ENCODE assay signal across 21 cellular contexts in genomic region chr13:19646062-19646461, GRCh38. TPM values are rescaled to one million over a fixed set of nuclear protein-coding genes. Genes with fewer than 3 reads are reported as not detected.
A peak's percentile ranks its signal among the peaks of the same experiment; 100 is the strongest.
DNase-seq lines count a peak whose midpoint lies in the region; ATAC-seq, FAIRE-seq and TF ChIP-seq lines count a peak whose summit lies in the region.
"Had no signal": no experiment of that assay in that cellular context is flagged by ENCODE, and none has a peak within 500 bp of the region (broad histone marks: within the 10 kb centered on the region; RNA-seq: fewer than 3 reads in every experiment).

No MANE protein-coding gene starts in this region.

- H3K9me3 ChIP-seq in IMR-90 (ENCODE audit: control insufficient read depth, insufficient read depth, low read length) (no peaks in the 10 kb centered on the region), osteoblast (ENCODE audit: low read depth, low read length) (no peaks in the 10 kb centered on the region)
- H3K9me3 ChIP-seq: BLaER1 had no signal

- H3K9me1 ChIP-seq in IMR-90 (ENCODE audit: insufficient read depth, low read length): peaks cover 2% of the 10 kb centered on the region; the same call in 1 of the 2 replicates

- no peak overlapping the region for H3K4ac ChIP-seq in IMR-90 (ENCODE audit: low read depth, low read length)

- in situ Hi-C loops in IMR-90 (cut with MboI; ENCODE audit: low sequenced_read_pairs): loop anchor here (25.0 kb wide), 1 partner anchor 516 kb away; the partner anchor contains the start of gene GJA3

- no peak overlapping the region for H3K9ac ChIP-seq in IMR-90 (ENCODE audit: low read depth, low read length)
- H3K9ac ChIP-seq: BLaER1 had no signal

- no peak overlapping the region for H3K4me3 Mint-ChIP-seq in activated naive CD8-positive, alpha-beta T cell
- no peak overlapping the region for H3K4me3 Mint-ChIP-seq in activated naive CD8-positive, alpha-beta T cell treated with anti-CD3 and anti-CD28 coated beads for 36 hours
- H3K4me3 Mint-ChIP-seq in stimulated activated naive B cell treated with anti-CD40 and anti-IgM and Interleukin-4, amounts not matched to agents 10 μg/mL and 1 μg/mL and 100 μg/mL, for 72 hours: no peak overlapping the region

- peaks cover 10% of the 10 kb centered on the region for H3K36me3 Mint-ChIP-seq in activated naive CD8-positive, alpha-beta T cell
- H3K36me3 Mint-ChIP-seq in activated naive CD8-positive, alpha-beta T cell treated with anti-CD3 and anti-CD28 coated beads for 36 hours: peaks cover 33% of the 10 kb centered on the region
- H3K36me3 Mint-ChIP-seq in stimulated activated naive B cell treated with anti-CD40 and anti-IgM and Interleukin-4, amounts not matched to agents 10 μg/mL and 1 μg/mL and 100 μg/mL, for 72 hours: peaks cover 45 to 53% of the 10 kb centered on the region in 2 donors

- H2BK5ac ChIP-seq in IMR-90 (ENCODE audit: low read depth, low read length, poor library complexity, severe bottlenecking): no peak overlapping the region

- WGBS in IMR-90 (ENCODE audit: extremely low coverage in 2 of 2, insufficient read length in 1 of 2), 2 experiments: no CpG with 5 or more reads among the region's 4 CpGs

- no peak for TF ChIP-seq RAD21 in IMR-90 (IDR thresholded peaks at IDR 0.05; ENCODE audit: low read length)

- H3K9me3 Mint-ChIP-seq in activated naive CD8-positive, alpha-beta T cell (ENCODE audit: low read depth): no peaks in the 10 kb centered on the region
- no peaks in the 10 kb centered on the region for H3K9me3 Mint-ChIP-seq in activated naive CD8-positive, alpha-beta T cell treated with anti-CD3 and anti-CD28 coated beads for 36 hours
- H3K9me3 Mint-ChIP-seq in stimulated activated naive B cell treated with anti-CD40 and anti-IgM and Interleukin-4, amounts not matched to agents 10 μg/mL and 1 μg/mL and 100 μg/mL, for 72 hours: no peaks in the 10 kb centered on the region

- H2BK15ac ChIP-seq in IMR-90 (ENCODE audit: low read depth, low read length): no peak overlapping the region

- H3K23ac ChIP-seq in IMR-90 (ENCODE audit: low read depth, low read length): no peak overlapping the region

- no peak for TF ChIP-seq POLR2A in IMR-90 (IDR thresholded peaks at IDR 0.05; ENCODE audit: low read depth, low read length)

- intact Hi-C loops in IMR-90 (cut with micrococcal nuclease): no loop called here

- no peak overlapping the region for H3K4me2 ChIP-seq in IMR-90 (ENCODE audit: low read depth, low read length)
- no peak overlapping the region for H3K4me2 ChIP-seq in osteoblast (ENCODE audit: insufficient read depth, low read length)
- H3K4me2 ChIP-seq: BLaER1 had no signal

- H3K27me3 ChIP-seq in IMR-90 (ENCODE audit: control insufficient read depth, insufficient read depth, low read length) (no peaks in the 10 kb centered on the region), osteoblast (ENCODE audit: insufficient read depth, low read length) (no peaks in the 10 kb centered on the region)
- H3K27me3 ChIP-seq: BLaER1 had no signal

- H3K79me2 ChIP-seq in osteoblast (ENCODE audit: insufficient read depth, low read length): peaks cover 30% of the 10 kb centered on the region

- dilution Hi-C loops in IMR-90 (cut with HindIII; ENCODE audit: low sequenced_read_pairs, unreplicated experiment): no loop called here

- H4K5ac ChIP-seq in IMR-90 (ENCODE audit: low read depth, low read length): no peak overlapping the region

- TF ChIP-seq CTCF in IMR-90 (conservative IDR thresholded peaks at IDR 0.05; ENCODE audit: low read depth, low read length): no peak
- no peak for TF ChIP-seq CTCF in osteoblast (IDR thresholded peaks at IDR 0.05; ENCODE audit: extremely low read depth, low read depth, low read length)

- H4K20me1 ChIP-seq in IMR-90 (ENCODE audit: insufficient read depth, low read length) (peaks cover 7% of the 10 kb centered on the region; the same call in 1 of the 2 replicates), osteoblast (ENCODE audit: insufficient read depth, low read length) (peaks cover 3% of the 10 kb centered on the region)

- H3K4me1 ChIP-seq in IMR-90 (ENCODE audit: control insufficient read depth, insufficient read depth, low read length): 0 out of 2 replicates have a peak, but pooled peaks cover 2% of the 10 kb centered on the region
- H3K4me1 ChIP-seq in osteoblast (ENCODE audit: insufficient read depth, low read length): no peaks in the 10 kb centered on the region
- H3K4me1 ChIP-seq: BLaER1 had no signal

- no peak overlapping the region for H2AK5ac ChIP-seq in IMR-90 (ENCODE audit: low read depth, low read length)

- no peak overlapping the region for H3K14ac ChIP-seq in IMR-90 (replicated peaks; ENCODE audit: low read depth, low read length)

- FAIRE-seq in islet of Langerhans (lab: Jason Lieb, UNC): peak; percentile 36
- FAIRE-seq: A204.1, G401.6 had no signal

- no peak for DNase-seq in activated naive CD8-positive, alpha-beta T cell treated with anti-CD3 and anti-CD28 coated beads for 36 hours
- DNase-seq in IMR-90 (no peak), osteoblast (ENCODE audit: insufficient read length, low spot score, missing footprints) (no peak), DMS53 treated with DMSO at 0.1 percent for 48 hours (lab: John Stamatoyannopoulos, UW; ENCODE audit: unreplicated experiment) (no peak), NAMALWA (ENCODE audit: low spot score) (no peak)
- DNase-seq in stimulated activated naive B cell treated with anti-CD40 and anti-IgM and Interleukin-4, amounts not matched to agents 10 μg/mL and 1 μg/mL and 100 μg/mL, for 72 hours: no peak
- DNase-seq: KG1, NCI-H1417 treated with DMSO at 0.1 percent for 48 hours, NCI-H187 treated with DMSO at 0.1 percent for 48 hours, NCI-H226, NCI-H524, PC-3, RPMI8226, SHP77 treated with DMSO at 0.1 percent for 48 hours had no signal

- H3K18ac ChIP-seq in IMR-90 (ENCODE audit: low read depth, low read length): no peak overlapping the region

- H3K27me3 Mint-ChIP-seq in activated naive CD8-positive, alpha-beta T cell: no peaks in the 10 kb centered on the region
- H3K27me3 Mint-ChIP-seq in activated naive CD8-positive, alpha-beta T cell treated with anti-CD3 and anti-CD28 coated beads for 36 hours: no peaks in the 10 kb centered on the region
- H3K27me3 Mint-ChIP-seq in stimulated activated naive B cell treated with anti-CD40 and anti-IgM and Interleukin-4, amounts not matched to agents 10 μg/mL and 1 μg/mL and 100 μg/mL, for 72 hours: no peaks in the 10 kb centered on the region

- no peak overlapping the region for H4K91ac ChIP-seq in IMR-90 (ENCODE audit: insufficient read depth, low read depth, low read length)

- no peak overlapping the region for H2BK20ac ChIP-seq in IMR-90 (ENCODE audit: low read depth, low read length)

- peaks cover 17 to 35% of the 10 kb centered on the region in 2 experiments for H3K79me1 ChIP-seq in IMR-90 (ENCODE audit: low read depth in 1 of 2, low read length in 2 of 2)

- H3K4me1 Mint-ChIP-seq in activated naive CD8-positive, alpha-beta T cell (ENCODE audit: low read depth): peaks cover 26% of the 10 kb centered on the region
- peaks cover 14% of the 10 kb centered on the region for H3K4me1 Mint-ChIP-seq in activated naive CD8-positive, alpha-beta T cell treated with anti-CD3 and anti-CD28 coated beads for 36 hours
- peaks cover 2 to 6% of the 10 kb centered on the region in 2 donors for H3K4me1 Mint-ChIP-seq in stimulated activated naive B cell treated with anti-CD40 and anti-IgM and Interleukin-4, amounts not matched to agents 10 μg/mL and 1 μg/mL and 100 μg/mL, for 72 hours

- BruUV-seq in IMR-90 (replicated peaks; lab: Mats Ljungman, UMichigan): no TSS peak

- no peak overlapping the region for H2AFZ ChIP-seq in IMR-90 (replicated peaks; ENCODE audit: low read length, poor library complexity)
- no peak overlapping the region for H2AFZ ChIP-seq in osteoblast (ENCODE audit: low read length)

- peak overlapping the region; percentile 65 for H3K27ac Mint-ChIP-seq in activated naive CD8-positive, alpha-beta T cell
- no peak overlapping the region for H3K27ac Mint-ChIP-seq in activated naive CD8-positive, alpha-beta T cell treated with anti-CD3 and anti-CD28 coated beads for 36 hours
- peak overlapping the region; percentile 52 for H3K27ac Mint-ChIP-seq in stimulated activated naive B cell treated with anti-CD40 and anti-IgM and Interleukin-4, amounts not matched to agents 10 μg/mL and 1 μg/mL and 100 μg/mL, for 72 hours

- H3K4me3 ChIP-seq in IMR-90 (ENCODE audit: insufficient read depth, low read depth, low read length) (no peak overlapping the region), osteoblast (ENCODE audit: insufficient read depth, low read length) (no peak overlapping the region)
- H3K4me3 ChIP-seq: BLaER1 had no signal

- no peak for ATAC-seq in IMR-90 (ENCODE audit: low read depth)
- no peak for ATAC-seq in stimulated activated naive B cell treated with anti-CD40 and anti-IgM and Interleukin-4, amounts not matched to agents 10 μg/mL and 1 μg/mL and 100 μg/mL, for 72 hours (replicated peaks)
- ATAC-seq: HCT116, PC-3, SK-N-SH treated with all-trans-retinoic acid at 6 μM for 48 hours had no signal

- H4K8ac ChIP-seq in IMR-90 (ENCODE audit: low read depth in 2 of 2, low read length in 2 of 2): no peak overlapping the region

- H3K27ac ChIP-seq in IMR-90 (ENCODE audit: insufficient read depth, low read length): no peak overlapping the region
- H3K27ac ChIP-seq in osteoblast (ENCODE audit: low read depth, low read length): no peak overlapping the region
- H3K27ac ChIP-seq: BLaER1 had no signal

- H3K36me3 ChIP-seq in IMR-90 (ENCODE audit: control insufficient read depth, insufficient read depth, low read length): peaks cover 33% of the 10 kb centered on the region
- H3K36me3 ChIP-seq in osteoblast (ENCODE audit: insufficient read depth, low read length): peaks cover 50% of the 10 kb centered on the region

- no peak overlapping the region for H2BK120ac ChIP-seq in IMR-90 (ENCODE audit: low read depth, low read length)

- no peak overlapping the region for H3K56ac ChIP-seq in IMR-90 (ENCODE audit: extremely low read depth, insufficient read depth, low read length)

- CTCF ChIA-PET in IMR-90 (lab: Yijun Ruan, JAX): no interaction called here

- POLR2A ChIA-PET in IMR-90 (lab: Charles Lee; ENCODE audit: unreplicated experiment): no interaction called here

- no peak overlapping the region for H2AK9ac ChIP-seq in IMR-90 (replicated peaks; ENCODE audit: low read depth, low read length, poor library complexity)

TF ChIP-seq in IMR-90, 13 proteins besides CTCF, POLR2A, EP300 and RAD21 (continues in another document):
- TF ChIP-seq CEBPB (IDR thresholded peaks at IDR 0.05; ENCODE audit: low read depth, low read length) (no peak), SMC3 (IDR thresholded peaks at IDR 0.05; ENCODE audit: low read depth, low read length) (no peak), FOS (IDR thresholded peaks at IDR 0.05; ENCODE audit: low read depth, low read length) (no peak), CHD1 (IDR thresholded peaks at IDR 0.05; ENCODE audit: low read depth, low read length) (no peak), RFX5 (IDR thresholded peaks at IDR 0.05; ENCODE audit: low read depth, low read length) (no peak), NFE2L2 (IDR thresholded peaks at IDR 0.05; ENCODE audit: low read depth, low read length) (no peak)

RNA-seq across cellular contexts. Expression of gene MPHOSPH8, which starts 12.6 kb away (rescaled TPM):
- 10 to 100 TPM; 27.6 to 31.3 TPM for total RNA-seq in activated naive CD8-positive, alpha-beta T cell treated with anti-CD3 and anti-CD28 coated beads for 36 hours
- 11.7 and 13.3 TPM in 2 replicates for total RNA-seq in IMR-90 (2012; rRNA removed)
- polyA plus RNA-seq in IMR-90 (2012; rRNA removed): 15.0 and 16.4 TPM in 2 replicates
- 4.3 and 5.5 TPM in 2 replicates for polyA plus RNA-seq in IMR-90 (2012; cell fraction: cytosol; rRNA removed)
- polyA plus RNA-seq in IMR-90 (2012; cell fraction: nucleus; rRNA removed; ENCODE audit: low replicate concordance): 6.4 and 45.4 TPM in 2 replicates
- total RNA-seq in osteoblast: 11.2 and 15.0 TPM in 2 replicates
